Comparison of ENCODE assay signal across 20 cellular contexts in the genomic region with DNA sequence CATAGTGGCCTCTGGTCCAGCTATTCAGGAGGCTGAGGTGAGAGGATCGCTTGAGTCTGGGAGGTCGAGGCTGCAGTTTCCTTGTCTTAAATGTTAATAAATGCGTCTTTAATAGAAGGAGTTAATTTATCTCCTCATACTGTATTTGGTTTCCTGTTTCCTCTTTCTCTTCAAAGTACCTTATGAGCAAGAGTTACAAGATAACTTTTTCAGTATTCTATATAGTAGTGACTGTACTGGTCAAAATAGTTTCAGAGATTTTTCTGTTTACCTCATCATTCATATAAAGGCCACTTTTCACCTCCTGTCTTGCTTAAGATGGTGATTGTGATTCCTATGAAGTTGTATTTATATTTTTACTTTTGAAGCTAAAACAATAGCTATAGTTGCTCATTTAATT. TPM values are rescaled to one million over a fixed set of nuclear protein-coding genes. Genes with fewer than 3 reads are reported as not detected.
DNase-seq lines count a peak whose midpoint lies in the region; ATAC-seq and TF ChIP-seq lines count a peak whose summit lies in the region.
"Had no signal": no experiment of that assay in that cellular context is flagged by ENCODE, and none has a peak within 500 bp of the region (broad histone marks: within the 10 kb centered on the region; RNA-seq: fewer than 3 reads in every experiment).

No MANE protein-coding gene starts in this region.

- H3K9ac ChIP-seq in Loucy (ENCODE audit: low read depth, low read length, poor library complexity, severe bottlenecking), result no peak overlapping the region
- H3K9ac ChIP-seq: KMS-11 had no signal

- no peaks in the 10 kb centered on the region for H3K27me3 ChIP-seq in Loucy (ENCODE audit: insufficient read depth, low read length, poor library complexity, severe bottlenecking)
- H3K27me3 ChIP-seq: breast epithelium, heart right ventricle, transverse colon had no signal

- H3K79me2 ChIP-seq in Loucy (ENCODE audit: insufficient read depth, low read length), result peaks cover 58% of the 10 kb centered on the region

- H3K27me3 Mint-ChIP-seq in activated naive CD4-positive, alpha-beta T cell treated with anti-CD3 and anti-CD28 coated beads for 36 hours (ENCODE audit: low read depth), result no peaks in the 10 kb centered on the region
- H3K27me3 Mint-ChIP-seq in activated T-helper 17 cell treated with anti-CD3 and anti-CD28 coated beads, Interleukin-2, amount 50 U/mL, for 72 hours, result no peaks in the 10 kb centered on the region
- no peaks in the 10 kb centered on the region for H3K27me3 Mint-ChIP-seq in stimulated activated naive B cell treated with anti-CD40 and anti-IgM and Interleukin-4, amounts not matched to agents 10 μg/mL and 1 μg/mL and 100 μg/mL, for 72 hours
- H3K27me3 Mint-ChIP-seq: progenitor cell of endocrine pancreas; stimulated activated memory B cell treated with anti-CD40 and anti-IgM and Interleukin-4, amounts not matched to agents 10 μg/mL and 1 μg/mL and 100 μg/mL, for 72 hours had no signal

- peaks cover under 1% of the 10 kb centered on the region for H4K20me1 ChIP-seq in Loucy (ENCODE audit: insufficient read depth, low read length, poor library complexity, severe bottlenecking)

- no peak for TF ChIP-seq CTCF in Loucy (conservative IDR thresholded peaks at IDR 0.05; ENCODE audit: low read length)

- intact Hi-C loops in activated naive CD4-positive, alpha-beta T cell treated with anti-CD3 and anti-CD28 coated beads for 36 hours (cut with micrococcal nuclease), result loop anchor here (1.0 to 2.0 kb wide), 3 partner anchors 41 to 57 kb away; no protein-coding TSS in a partner anchor

- 0 out of 2 replicates have a peak, but pooled peaks cover 4% of the 10 kb centered on the region for H3F3A ChIP-seq in Loucy (ENCODE audit: low read depth)

- H3K4me2 ChIP-seq in Loucy (ENCODE audit: low read depth, low read length, poor library complexity, severe bottlenecking), result peak overlapping the region; percentile 21
- H3K4me2 ChIP-seq: KMS-11, PC-9 had no signal

- peaks cover 43% of the 10 kb centered on the region for H3K4me1 ChIP-seq in Loucy (ENCODE audit: insufficient read depth, low read length, poor library complexity, severe bottlenecking)
- H3K4me1 ChIP-seq: breast epithelium had no signal

- H3K9me3 Mint-ChIP-seq in activated naive CD4-positive, alpha-beta T cell treated with anti-CD3 and anti-CD28 coated beads for 36 hours, result no peaks in the 10 kb centered on the region
- H3K9me3 Mint-ChIP-seq in activated T-helper 17 cell treated with anti-CD3 and anti-CD28 coated beads, Interleukin-2, amount 50 U/mL, for 72 hours, result no peaks in the 10 kb centered on the region
- no peaks in the 10 kb centered on the region for H3K9me3 Mint-ChIP-seq in stimulated activated naive B cell treated with anti-CD40 and anti-IgM and Interleukin-4, amounts not matched to agents 10 μg/mL and 1 μg/mL and 100 μg/mL, for 72 hours
- H3K9me3 Mint-ChIP-seq: H9; mesothelial cell of epicardium; stimulated activated memory B cell treated with anti-CD40 and anti-IgM and Interleukin-4, amounts not matched to agents 10 μg/mL and 1 μg/mL and 100 μg/mL, for 72 hours had no signal

- DNase-seq in activated naive CD4-positive, alpha-beta T cell treated with anti-CD3 and anti-CD28 coated beads for 36 hours, result no peak
- DNase-seq in activated naive CD4-positive, alpha-beta T cell treated with anti-CD3 and anti-CD28 coated beads, Interleukin-2, amount 50 U/mL, for 16 hours, result no peak
- DNase-seq in stimulated activated naive B cell treated with anti-CD40 and anti-IgM and Interleukin-4, amounts not matched to agents 10 μg/mL and 1 μg/mL and 100 μg/mL, for 72 hours, result no peak
- no peak for DNase-seq in DMS114 treated with DMSO at 0.1 percent for 48 hours (lab: John Stamatoyannopoulos, UW; ENCODE audit: unreplicated experiment)
- no peak for DNase-seq in NCI-H526 (lab: John Stamatoyannopoulos, UW)
- DNase-seq: cortex of kidney, H9, heart right ventricle, NCI-H187, NCI-H345, PC-9, SHP77 treated with DMSO at 0.1 percent for 48 hours, transverse colon had no signal

- peaks cover 42% of the 10 kb centered on the region for H3K4me1 Mint-ChIP-seq in activated naive CD4-positive, alpha-beta T cell treated with anti-CD3 and anti-CD28 coated beads for 36 hours (ENCODE audit: low read depth)
- peaks cover 18% of the 10 kb centered on the region for H3K4me1 Mint-ChIP-seq in activated T-helper 17 cell treated with anti-CD3 and anti-CD28 coated beads, Interleukin-2, amount 50 U/mL, for 72 hours
- peaks cover 9 to 15% of the 10 kb centered on the region in 2 donors for H3K4me1 Mint-ChIP-seq in stimulated activated naive B cell treated with anti-CD40 and anti-IgM and Interleukin-4, amounts not matched to agents 10 μg/mL and 1 μg/mL and 100 μg/mL, for 72 hours

- H3K9me3 ChIP-seq in Loucy (ENCODE audit: insufficient read depth, low read depth, low read length), result no peaks in the 10 kb centered on the region
- H3K9me3 ChIP-seq: breast epithelium, heart right ventricle, transverse colon had no signal

- no peaks in the 10 kb centered on the region for H3K36me3 ChIP-seq in Loucy (ENCODE audit: insufficient read depth, low read length)
- H3K36me3 ChIP-seq: breast epithelium, heart right ventricle, transverse colon had no signal

- H3K27ac Mint-ChIP-seq in activated naive CD4-positive, alpha-beta T cell treated with anti-CD3 and anti-CD28 coated beads for 36 hours, result peak overlapping the region; percentile 80
- peak overlapping the region; percentile 74 for H3K27ac Mint-ChIP-seq in activated T-helper 17 cell treated with anti-CD3 and anti-CD28 coated beads, Interleukin-2, amount 50 U/mL, for 72 hours
- no peak overlapping the region for H3K27ac Mint-ChIP-seq in stimulated activated naive B cell treated with anti-CD40 and anti-IgM and Interleukin-4, amounts not matched to agents 10 μg/mL and 1 μg/mL and 100 μg/mL, for 72 hours
- H3K27ac Mint-ChIP-seq: mesothelial cell of epicardium; progenitor cell of endocrine pancreas; stimulated activated memory B cell treated with anti-CD40 and anti-IgM and Interleukin-4, amounts not matched to agents 10 μg/mL and 1 μg/mL and 100 μg/mL, for 72 hours had no signal

- peak; percentile 51 for ATAC-seq in activated T-helper 17 cell treated with anti-CD3 and anti-CD28 coated beads, Interleukin-2, amount 50 U/mL, for 72 hours (replicated peaks)
- ATAC-seq in stimulated activated naive B cell treated with anti-CD40 and anti-IgM and Interleukin-4, amounts not matched to agents 10 μg/mL and 1 μg/mL and 100 μg/mL, for 72 hours (replicated peaks), result peak; percentile 66 to 67
- ATAC-seq: heart right ventricle; stimulated activated memory B cell treated with anti-CD40 and anti-IgM and Interleukin-4, amounts not matched to agents 10 μg/mL and 1 μg/mL and 100 μg/mL, for 72 hours had no signal

- H3K4me3 Mint-ChIP-seq in activated naive CD4-positive, alpha-beta T cell treated with anti-CD3 and anti-CD28 coated beads for 36 hours, result peak overlapping the region; percentile 51
- peak overlapping the region; percentile 66 for H3K4me3 Mint-ChIP-seq in activated T-helper 17 cell treated with anti-CD3 and anti-CD28 coated beads, Interleukin-2, amount 50 U/mL, for 72 hours
- H3K4me3 Mint-ChIP-seq in stimulated activated naive B cell treated with anti-CD40 and anti-IgM and Interleukin-4, amounts not matched to agents 10 μg/mL and 1 μg/mL and 100 μg/mL, for 72 hours, result no peak overlapping the region
- H3K4me3 Mint-ChIP-seq: H9; mesothelial cell of epicardium; stimulated activated memory B cell treated with anti-CD40 and anti-IgM and Interleukin-4, amounts not matched to agents 10 μg/mL and 1 μg/mL and 100 μg/mL, for 72 hours had no signal

- CTCF ChIA-PET in activated naive CD4-positive, alpha-beta T cell treated with anti-CD3 and anti-CD28 coated beads for 36 hours (lab: Charles Lee), result interaction anchor here (0.9 to 2.5 kb wide), 6 partner anchors 18 to 175 kb away, joined by 3 to 7 read pairs (median 3); partner anchors contain the start of gene CBL

- no peaks in the 10 kb centered on the region for H3K36me3 Mint-ChIP-seq in activated naive CD4-positive, alpha-beta T cell treated with anti-CD3 and anti-CD28 coated beads for 36 hours (ENCODE audit: low read depth)
- no peaks in the 10 kb centered on the region for H3K36me3 Mint-ChIP-seq in activated T-helper 17 cell treated with anti-CD3 and anti-CD28 coated beads, Interleukin-2, amount 50 U/mL, for 72 hours (ENCODE audit: low read depth)
- peaks cover 0 to 7% of the 10 kb centered on the region in 2 donors for H3K36me3 Mint-ChIP-seq in stimulated activated naive B cell treated with anti-CD40 and anti-IgM and Interleukin-4, amounts not matched to agents 10 μg/mL and 1 μg/mL and 100 μg/mL, for 72 hours

- H3K9me2 ChIP-seq in Loucy (replicated peaks; ENCODE audit: low read depth, low read length), result no peaks in the 10 kb centered on the region

- H3K4me3 ChIP-seq in Loucy (ENCODE audit: low read length, poor library complexity, severe bottlenecking), result no peak overlapping the region
- H3K4me3 ChIP-seq: breast epithelium, heart right ventricle, PC-9, transverse colon had no signal

- no peak overlapping the region for H2AFZ ChIP-seq in Loucy (ENCODE audit: low read length)
- H2AFZ ChIP-seq: PC-9 had no signal

RNA-seq across cellular contexts. Expression of gene MCAM, which starts 50.9 kb away (rescaled TPM):
- total RNA-seq in activated naive CD4-positive, alpha-beta T cell treated with anti-CD3 and anti-CD28 coated beads for 36 hours, result 1 to 10 TPM; 8.0 to 8.4 TPM
- 10 to 100 TPM in 1 of 2 donors, 1 to 10 TPM in 1; 8.2 to 31.1 TPM for total RNA-seq in activated T-helper 17 cell treated with anti-CD3 and anti-CD28 coated beads, Interleukin-2, amount 50 U/mL, for 72 hours

RNA-seq across cellular contexts. Expression of gene CBL, which starts 59.9 kb away (rescaled TPM):
- total RNA-seq in activated naive CD4-positive, alpha-beta T cell treated with anti-CD3 and anti-CD28 coated beads for 36 hours, result 10 to 100 TPM; 25.3 to 25.7 TPM
- total RNA-seq in activated T-helper 17 cell treated with anti-CD3 and anti-CD28 coated beads, Interleukin-2, amount 50 U/mL, for 72 hours, result 10 to 100 TPM; 35.9 to 41.7 TPM

Comparison
In these comparisons a context has a peak if more than half of its experiments do, and no peak if none do; other contexts are left out.
1. H3K4me3 Mint-ChIP-seq: peak in activated naive CD4-positive, alpha-beta T cell treated with anti-CD3 and anti-CD28 coated beads for 36 hours (single experiment) and activated T-helper 17 cell treated with anti-CD3 and anti-CD28 coated beads, Interleukin-2, amount 50 U/mL, for 72 hours (single experiment); none in stimulated activated naive B cell treated with anti-CD40 and anti-IgM and Interleukin-4, amounts not matched to agents 10 μg/mL and 1 μg/mL and 100 μg/mL, for 72 hours (0 of 2).